Comparison of ENCODE assay signal across 10 cellular contexts in the genomic region with DNA sequence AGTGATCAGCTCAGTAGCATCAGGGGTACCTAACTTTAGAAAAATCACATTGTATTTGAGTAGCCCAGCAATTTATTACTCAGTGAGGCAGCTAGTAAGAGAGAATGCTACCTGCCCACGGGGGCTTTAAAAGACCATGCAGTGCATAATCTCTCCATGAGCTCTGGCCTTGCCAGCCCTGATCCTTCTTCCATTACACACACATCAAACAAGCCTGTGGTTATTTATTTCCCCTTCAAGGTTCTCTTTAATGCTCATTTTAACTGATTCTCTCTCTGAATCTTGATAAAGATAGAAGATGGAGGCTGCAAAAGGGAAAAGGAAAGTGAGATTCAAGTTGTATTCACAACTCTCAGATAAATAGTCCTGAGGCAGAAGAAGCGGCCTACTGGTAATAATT. TPM values are rescaled to one million over a fixed set of nuclear protein-coding genes. Genes with fewer than 3 reads are reported as not detected.
"Had no signal": no experiment of that assay in that cellular context is flagged by ENCODE, and none has a peak within 500 bp of the region (broad histone marks: within the 10 kb centered on the region; RNA-seq: fewer than 3 reads in every experiment).

No MANE protein-coding gene starts in this region.

- H3K4me3 ChIP-seq: GM23248, HAP-1 had no signal

- H3K27ac Mint-ChIP-seq: HFFc6 had no signal

- H3K36me3 ChIP-seq: HAP-1 had no signal

- ATAC-seq: HCT116 had no signal

- H3K4me3 Mint-ChIP-seq: HFFc6 had no signal

- DNase-seq: GOT3, H7, HFFc6, IMR-90, KBM-7 had no signal

- H3K4me2 ChIP-seq: KMS-11 had no signal

- H3K9me3 ChIP-seq: HAP-1 had no signal

- H3K27ac ChIP-seq: GM23248, KMS-11 had no signal

- H2AFZ ChIP-seq: GM23248 had no signal

- H3K4me1 ChIP-seq: HAP-1 had no signal

- H3K9ac ChIP-seq: GM23248, KMS-11 had no signal

RNA-seq across cellular contexts. Expression of a gene that starts 22.3 kb away (rescaled TPM):
- total RNA-seq: GM23248, H7, HT-29 had no signal
- polyA plus RNA-seq: GM23248 had no signal
